Comparison of ENCODE assay signal across 10 cellular contexts in genomic region chr2:201344663-201345366, GRCh38. TPM values are rescaled to one million over a fixed set of nuclear protein-coding genes. Genes with fewer than 3 reads are reported as not detected.
DNase-seq lines count a peak whose midpoint lies in the region; ATAC-seq and TF ChIP-seq lines count a peak whose summit lies in the region.
"Had no signal": no experiment of that assay in that cellular context is flagged by ENCODE, and none has a peak within 500 bp of the region (broad histone marks: within the 10 kb centered on the region; RNA-seq: fewer than 3 reads in every experiment).

No MANE protein-coding gene starts in this region.

- no peak overlapping the region for H3K14ac ChIP-seq in H9 (ENCODE audit: insufficient read depth, low read length)

- no peak for DNase-seq in H9
- DNase-seq in HT-29 (ENCODE audit: low spot score): peak; percentile 40
- DNase-seq in iPS-NIHi7 (ENCODE audit: extremely low spot score): peak; percentile 49
- DNase-seq in stimulated activated CD4-positive, alpha-beta T cell treated with anti-CD3 and anti-CD28 coated beads, Interleukin-15, amount 100 ng/mL, for 24 hours: no peak
- no peak for DNase-seq in DMS153 (lab: John Stamatoyannopoulos, UW)
- DNase-seq in mucosa of gallbladder (ENCODE audit: low spot score): no peak
- DNase-seq in posterior cingulate gyrus: no peak
- DNase-seq: NCI-H1930 had no signal

- no peak overlapping the region for H2BK120ac ChIP-seq in H9 (ENCODE audit: low read depth, low read length, poor library complexity, severe bottlenecking)

- H3K18ac ChIP-seq in H9 (ENCODE audit: insufficient read length, low read depth, low read length): no peak overlapping the region

- intact Hi-C loops in posterior cingulate gyrus (cut with DNase I): no loop called here

- no peak overlapping the region for H2BK5ac ChIP-seq in H9 (ENCODE audit: insufficient read length, low read length)

- peaks cover 7 to 14% of the 10 kb centered on the region in 2 experiments; a peak in 3 of 4 replicates for H3K4me1 Mint-ChIP-seq in H9

- H2BK20ac ChIP-seq in H9 (ENCODE audit: low read depth, low read length, poor library complexity, severe bottlenecking): no peak overlapping the region

- H3K27ac ChIP-seq in H9 (ENCODE audit: insufficient read length, low read depth, low read length): no peak overlapping the region
- H3K27ac ChIP-seq: breast epithelium had no signal

- H3T11ph ChIP-seq in H9 (ENCODE audit: low read length): no peak overlapping the region

- no peak overlapping the region for H4K8ac ChIP-seq in H9 (replicated peaks; ENCODE audit: insufficient read length, low read depth, low read length)

- no peak overlapping the region for H2AK5ac ChIP-seq in H9 (ENCODE audit: insufficient read length, low read length)

- H3K79me2 ChIP-seq in H9 (ENCODE audit: insufficient read depth, low read length): no peaks in the 10 kb centered on the region

- H4K5ac ChIP-seq in H9 (ENCODE audit: insufficient read length, low read depth, low read length): no peak overlapping the region

- no peaks in the 10 kb centered on the region; a peak in 1 of 5 replicates for H3K9me3 Mint-ChIP-seq in H9

- H3K9ac ChIP-seq in H9 (ENCODE audit: extremely low read depth, insufficient read length, low read length): no peak overlapping the region

- H4K20me1 ChIP-seq in H9 (ENCODE audit: control insufficient read depth, insufficient read depth, insufficient read length): no peaks in the 10 kb centered on the region

- no peak overlapping the region for H3K23ac ChIP-seq in H9 (ENCODE audit: insufficient read length, low read depth, low read length)

- no peaks in the 10 kb centered on the region for H3K27me3 Mint-ChIP-seq in H9 (ENCODE audit: low read depth)

- no peak overlapping the region for H2AFZ ChIP-seq in H9 (ENCODE audit: low read length)

- no peak overlapping the region for H3K27ac Mint-ChIP-seq in H9

- H2BK12ac ChIP-seq in H9 (ENCODE audit: insufficient read length, low read depth, low read length): no peak overlapping the region

- no peaks in the 10 kb centered on the region for H3K9me3 ChIP-seq in H9 (ENCODE audit: control insufficient read depth, low read depth, low read length)
- H3K9me3 ChIP-seq: breast epithelium had no signal

- no peaks in the 10 kb centered on the region for H3K36me3 Mint-ChIP-seq in H9 (ENCODE audit: insufficient read depth in 1 of 3, low read depth in 3 of 3)

- peak; percentile 93 for ATAC-seq in GM18861 (IDR thresholded peaks at IDR 0.05; ENCODE audit: unreplicated experiment)

- H3K79me1 ChIP-seq in H9 (ENCODE audit: insufficient read depth, low read depth, low read length, poor library complexity, severe bottlenecking): no peaks in the 10 kb centered on the region

- no peaks in the 10 kb centered on the region for H3K23me2 ChIP-seq in H9 (ENCODE audit: insufficient read length, low read depth, low read length, poor library complexity, severe bottlenecking)

- TF ChIP-seq CTCF in H9 (conservative IDR thresholded peaks at IDR 0.05): peak; percentile 53

- H4K91ac ChIP-seq in H9 (ENCODE audit: insufficient read length, low read depth, low read length): no peak overlapping the region

- no peak overlapping the region for H3K4ac ChIP-seq in H9 (ENCODE audit: low read depth, low read length)

- WGBS in H9 (ENCODE audit: extremely low coverage, insufficient read length, low lambda C conversion rate): no CpG with 5 or more reads among the region's 1 CpG

- H3K4me3 Mint-ChIP-seq in H9: no peak overlapping the region

- no peak overlapping the region for H3K56ac ChIP-seq in H9 (ENCODE audit: insufficient read length, low read depth, low read length)

- H3K4me2 ChIP-seq in H9 (ENCODE audit: insufficient read depth, insufficient read length, low read length): no peak overlapping the region

- no peak overlapping the region for H2BK15ac ChIP-seq in H9 (ENCODE audit: low read depth, low read length)

- H3K4me1 ChIP-seq in H9 (ENCODE audit: insufficient read depth, low read length): no peaks in the 10 kb centered on the region
- H3K4me1 ChIP-seq: breast epithelium had no signal

- H3K27me3 ChIP-seq in H9 (ENCODE audit: insufficient read depth, low read length): no peaks in the 10 kb centered on the region
- H3K27me3 ChIP-seq: breast epithelium had no signal

RNA-seq across cellular contexts. Expression of gene FLACC1, which starts 12.3 kb away (rescaled TPM):
- total RNA-seq in H9 (2021): 0.42 TPM in 1 of 2 replicates, not detected in the other
- 0.13 and 1.2 TPM in 2 replicates for total RNA-seq in HT-29 (2014; rRNA removed; shearing (Covaris generic))
- 3.4 TPM for total RNA-seq in mucosa of gallbladder

Comparison
In these comparisons a context has a peak if more than half of its experiments do, and no peak if none do; other contexts are left out.
1. DNase-seq: peak in HT-29 (single experiment) and iPS-NIHi7 (single experiment); none in H9 (single experiment), stimulated activated CD4-positive, alpha-beta T cell treated with anti-CD3 and anti-CD28 coated beads, Interleukin-15, amount 100 ng/mL, for 24 hours (single experiment), DMS153 (single experiment), mucosa of gallbladder (single experiment) and posterior cingulate gyrus (0 of 10).